In genomic region chr12:4268549-4269181, GRCh38 we compare ENCODE assay signal across 8 cellular contexts. TPM values are rescaled to one million over a fixed set of nuclear protein-coding genes. Genes with fewer than 3 reads are reported as not detected.
DNase-seq lines count a peak whose midpoint lies in the region; ATAC-seq and TF ChIP-seq lines count a peak whose summit lies in the region.

No MANE protein-coding gene starts in this region.

- no peak overlapping the region for H3K4ac ChIP-seq in neuronal stem cell (ENCODE audit: low read length)

- no peak overlapping the region for H2BK15ac ChIP-seq in neuronal stem cell (ENCODE audit: low read length)

- H3K18ac ChIP-seq in neuronal stem cell (ENCODE audit: low read length): no peak overlapping the region

- no peak overlapping the region for H4K8ac ChIP-seq in neuronal stem cell (ENCODE audit: low read depth, low read length)

- peaks cover 13 to 17% of the 10 kb centered on the region in 2 donors for H3K4me1 ChIP-seq in neuronal stem cell (ENCODE audit: control insufficient read depth in 2 of 2, insufficient read depth in 1 of 2, low read depth in 1 of 2, low read length in 2 of 2)

- peaks cover 0 to 63% (median 19%) of the 10 kb centered on the region in 3 experiments for H3K27me3 ChIP-seq in neuronal stem cell (ENCODE audit: control insufficient read depth in 3 of 3, insufficient read depth in 3 of 3, low read depth in 1 of 3, low read length in 3 of 3)

- no peak overlapping the region for H3K9ac ChIP-seq in neuronal stem cell (ENCODE audit: low read depth, low read length, poor library complexity)

- H3K4me3 Mint-ChIP-seq in HFFc6 (peak overlapping the region; percentile 56; the same call in 1 of the 2 replicates), activated B cell treated with CpG ODN at 0.5 μM for 24 hours (peak overlapping the region; percentile 93)
- H3K4me3 Mint-ChIP-seq in effector memory CD8-positive, alpha-beta T cell: peak overlapping the region; percentile 96 to 99

- peak overlapping the region; percentile 45 to 65 for H3K4me3 ChIP-seq in neuronal stem cell (ENCODE audit: low read length in 2 of 2)

- H3K27me3 Mint-ChIP-seq in HFFc6 (ENCODE audit: insufficient read depth) (peaks cover 46% of the 10 kb centered on the region), activated B cell treated with CpG ODN at 0.5 μM for 24 hours (no peaks in the 10 kb centered on the region)
- H3K27me3 Mint-ChIP-seq in effector memory CD8-positive, alpha-beta T cell: peaks cover 0 to 9% of the 10 kb centered on the region in 2 donors

- H2BK12ac ChIP-seq in neuronal stem cell (ENCODE audit: low read length): no peak overlapping the region

- peak overlapping the region; percentile 88 for H2AFZ ChIP-seq in neuronal stem cell (ENCODE audit: low read length)

- no peaks in the 10 kb centered on the region for H3K36me3 ChIP-seq in neuronal stem cell (replicated peaks in 1 of 2; ENCODE audit: control insufficient read depth in 2 of 2, insufficient read depth in 2 of 2, low read length in 2 of 2)

- H3K9me3 ChIP-seq in neuronal stem cell (replicated peaks in 1 of 2; ENCODE audit: control insufficient read depth in 2 of 2, insufficient read depth in 1 of 2, low read depth in 1 of 2, low read length in 2 of 2): no peaks in the 10 kb centered on the region

- H3K14ac ChIP-seq in neuronal stem cell (ENCODE audit: low read length): no peak overlapping the region

- intact Hi-C loops in activated B cell treated with CpG ODN at 0.5 μM for 24 hours (cut with micrococcal nuclease): loop anchor here (1.0 kb wide), 6 partner anchors 53 to 161 kb away; no protein-coding TSS in a partner anchor

- H3K27ac Mint-ChIP-seq in HFFc6 (no peak overlapping the region), activated B cell treated with CpG ODN at 0.5 μM for 24 hours (peak overlapping the region; percentile 98)
- peak overlapping the region; percentile 98 to 99 for H3K27ac Mint-ChIP-seq in effector memory CD8-positive, alpha-beta T cell

- ATAC-seq in activated B cell treated with CpG ODN at 0.5 μM for 24 hours (ENCODE audit: low read depth): no peak
- ATAC-seq in effector memory CD8-positive, alpha-beta T cell (replicated peaks): no peak
- no peak for ATAC-seq in HG03521 (IDR thresholded peaks at IDR 0.05; ENCODE audit: unreplicated experiment)

- H3K36me3 Mint-ChIP-seq in HFFc6 (ENCODE audit: low read depth) (no peaks in the 10 kb centered on the region), activated B cell treated with CpG ODN at 0.5 μM for 24 hours (ENCODE audit: low read depth) (peaks cover 8% of the 10 kb centered on the region)
- H3K36me3 Mint-ChIP-seq in effector memory CD8-positive, alpha-beta T cell (ENCODE audit: insufficient read depth): peaks cover 41% of the 10 kb centered on the region

- CTCF ChIA-PET in activated B cell treated with CpG ODN at 0.5 μM for 24 hours (lab: Charles Lee): interaction anchor here (0.5 to 3.2 kb wide), 16 partner anchors 8 to 385 kb away, joined by 3 to 19 read pairs (median 3); no protein-coding TSS in a partner anchor

- H2BK5ac ChIP-seq in neuronal stem cell (ENCODE audit: low read length): no peak overlapping the region

- no peak for TF ChIP-seq CTCF in HFFc6 (IDR thresholded peaks at IDR 0.05)
- no peak for TF ChIP-seq CTCF in activated B cell treated with CpG ODN at 0.5 μM for 24 hours (IDR thresholded peaks at IDR 0.05)

- no peak for DNase-seq in HFFc6
- DNase-seq in activated B cell treated with CpG ODN at 0.5 μM for 24 hours: peak; percentile 29
- DNase-seq in effector memory CD8-positive, alpha-beta T cell: peak in 1 of 3 experiments; percentile 17
- no peak for DNase-seq in neuronal stem cell (ENCODE audit: low spot score)
- DNase-seq in putamen (ENCODE audit: low spot score): no peak
- DNase-seq in NCI-H1930 (lab: John Stamatoyannopoulos, UW): no peak
- DNase-seq in NCI-H2081 treated with DMSO at 0.1 percent for 48 hours (lab: John Stamatoyannopoulos, UW): no peak

- POLR2A ChIA-PET in activated B cell treated with CpG ODN at 0.5 μM for 24 hours (lab: Charles Lee): interaction anchor here (0.6 to 10.3 kb wide), 28 partner anchors 9 to 398 kb away, joined by 3 to 291 read pairs (median 6); partner anchors contain the start of genes PARP11 and TIGAR

- peak overlapping the region; percentile 63 for H3K4me2 ChIP-seq in neuronal stem cell (ENCODE audit: insufficient read depth, low read length, poor library complexity, severe bottlenecking)

- H3K4me1 Mint-ChIP-seq in HFFc6 (ENCODE audit: low read depth) (peaks cover 18% of the 10 kb centered on the region), activated B cell treated with CpG ODN at 0.5 μM for 24 hours (peaks cover 30% of the 10 kb centered on the region)
- H3K4me1 Mint-ChIP-seq in effector memory CD8-positive, alpha-beta T cell (ENCODE audit: low read depth in 2 of 2): peaks cover 26 to 27% of the 10 kb centered on the region in 2 donors

- no peak overlapping the region for H4K91ac ChIP-seq in neuronal stem cell (ENCODE audit: low read depth, low read length, poor library complexity)

- no peak overlapping the region for H2BK120ac ChIP-seq in neuronal stem cell (ENCODE audit: low read depth, low read length)

- no peak overlapping the region for H3K27ac ChIP-seq in neuronal stem cell (replicated peaks; ENCODE audit: low read length)

- no peak overlapping the region for H3K23ac ChIP-seq in neuronal stem cell (ENCODE audit: low read depth, low read length, poor library complexity)

- no peaks in the 10 kb centered on the region for H3K79me1 ChIP-seq in neuronal stem cell (ENCODE audit: low read depth, low read length)

- WGBS in neuronal stem cell (ENCODE audit: extremely low coverage in 2 of 2, insufficient read length in 2 of 2, insufficient replicate concordance in 1 of 2), 2 donors: no CpG with 5 or more reads among the region's 26 CpGs

- H2AK5ac ChIP-seq in neuronal stem cell (ENCODE audit: low read depth, low read length): no peak overlapping the region

- H3K9me3 Mint-ChIP-seq in HFFc6 (no peaks in the 10 kb centered on the region), activated B cell treated with CpG ODN at 0.5 μM for 24 hours (no peaks in the 10 kb centered on the region)
- no peaks in the 10 kb centered on the region for H3K9me3 Mint-ChIP-seq in effector memory CD8-positive, alpha-beta T cell

RNA-seq across cellular contexts. Expression of gene CCND2, which starts 4.9 kb away (rescaled TPM):
- total RNA-seq in HFFc6 (2021; fragmentation: NEBNext Ultra II Directional; extraction: Animal tissue kit (Norgen Biotek cat#: 25700)): 10 to 100 TPM in 4 of 6 experiments, 1 to 10 TPM in 2; 5.7 to 27.2 (median 24.5) TPM
- total RNA-seq in activated B cell treated with CpG ODN at 0.5 μM for 24 hours: 230 and 237 TPM in 2 replicates
- 82.7 TPM for polyA plus RNA-seq in neuronal stem cell (2013, experiment 1 of 2)
- 87.9 TPM for polyA plus RNA-seq in neuronal stem cell (2013, experiment 2 of 2)

RNA-seq across cellular contexts. Expression of gene TIGAR, which starts 52.3 kb away (rescaled TPM):
- 10 to 100 TPM; 29.9 to 51.8 (median 41.8) TPM for total RNA-seq in HFFc6 (2021; fragmentation: NEBNext Ultra II Directional; extraction: Animal tissue kit (Norgen Biotek cat#: 25700))
- 10.0 and 10.2 TPM in 2 replicates for total RNA-seq in activated B cell treated with CpG ODN at 0.5 μM for 24 hours
- polyA plus RNA-seq in neuronal stem cell (2013, experiment 1 of 2): 10.6 TPM
- polyA plus RNA-seq in neuronal stem cell (2013, experiment 2 of 2): 10.3 TPM
